ENCODE assay signal across 1 cellular context in genomic region chr17:80650751-80651173, GRCh38.
TF ChIP-seq lines count a peak whose summit lies in the region.

No MANE protein-coding gene starts in this region.

TF ChIP-seq in H1, 55 proteins besides CTCF, POLR2A, EP300 and RAD21 (continued from another document):
- no peak for TF ChIP-seq USF2 (IDR thresholded peaks at IDR 0.05; ENCODE audit: low read length)
- no peak for TF ChIP-seq RBBP5 (IDR thresholded peaks at IDR 0.05; ENCODE audit: borderline replicate concordance, low read depth, low read length)
- no peak for TF ChIP-seq FOSL1 (IDR thresholded peaks at IDR 0.05; ENCODE audit: insufficient read depth, low read depth, low read length)
- TF ChIP-seq CTBP2 (IDR thresholded peaks at IDR 0.05; ENCODE audit: borderline replicate concordance, insufficient read depth, insufficient read length, low read length): no peak
TF ChIP-seq in H1: peak in this region for 0.
